ENCODE assay signal across 2 cellular contexts in genomic region chr5:177539411-177539810, GRCh38.
TF ChIP-seq lines count a peak whose summit lies in the region.

No MANE protein-coding gene starts in this region.

TF ChIP-seq in SK-N-SH treated with all-trans-retinoic acid at 6 μM for 48 hours, 23 proteins besides CTCF, POLR2A, EP300 and RAD21:
- peak; percentile 24; the same call in 1 of the 2 replicates for TF ChIP-seq ISL1 (CRISPR knock-in tag; IDR thresholded peaks at IDR 0.05)
- no peak for TF ChIP-seq TOX (CRISPR knock-in tag; IDR thresholded peaks at IDR 0.05; ENCODE audit: borderline replicate concordance)

TF ChIP-seq in SK-N-SH, 30 proteins besides CTCF, POLR2A, EP300 and RAD21:
- TF ChIP-seq JUND (IDR thresholded peaks at IDR 0.05): no peak
- TF ChIP-seq POLR2AphosphoS5 (IDR thresholded peaks at IDR 0.05; ENCODE audit: low read depth, low read length): no peak
- TF ChIP-seq YY1 (IDR thresholded peaks at IDR 0.05; ENCODE audit: low read depth): no peak
- TF ChIP-seq RFX5 (IDR thresholded peaks at IDR 0.05; ENCODE audit: low read length): no peak
- TF ChIP-seq EZH2phosphoT487 (IDR thresholded peaks at IDR 0.05; ENCODE audit: borderline replicate concordance, low read depth): no peak
- no peak for TF ChIP-seq TCF12 (IDR thresholded peaks at IDR 0.05)
- TF ChIP-seq GATA2 (CRISPR knock-in tag; IDR thresholded peaks at IDR 0.05): no peak
- TF ChIP-seq, protein P1, sequence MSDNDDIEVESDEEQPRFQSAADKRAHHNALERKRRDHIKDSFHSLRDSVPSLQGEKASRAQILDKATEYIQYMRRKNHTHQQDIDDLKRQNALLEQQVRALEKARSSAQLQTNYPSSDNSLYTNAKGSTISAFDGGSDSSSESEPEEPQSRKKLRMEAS (IDR thresholded peaks at IDR 0.05; ENCODE audit: low read depth): no peak
- no peak for TF ChIP-seq FOSL2 (IDR thresholded peaks at IDR 0.05; ENCODE audit: borderline replicate concordance, low read depth)
- no peak for TF ChIP-seq NFIC (IDR thresholded peaks at IDR 0.05; ENCODE audit: borderline replicate concordance)
- TF ChIP-seq, protein P2, sequence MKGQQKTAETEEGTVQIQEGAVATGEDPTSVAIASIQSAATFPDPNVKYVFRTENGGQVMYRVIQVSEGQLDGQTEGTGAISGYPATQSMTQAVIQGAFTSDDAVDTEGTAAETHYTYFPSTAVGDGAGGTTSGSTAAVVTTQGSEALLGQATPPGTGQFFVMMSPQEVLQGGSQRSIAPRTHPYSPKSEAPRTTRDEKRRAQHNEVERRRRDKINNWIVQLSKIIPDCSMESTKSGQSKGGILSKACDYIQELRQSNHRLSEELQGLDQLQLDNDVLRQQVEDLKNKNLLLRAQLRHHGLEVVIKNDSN (IDR thresholded peaks at IDR 0.05; ENCODE audit: borderline replicate concordance, low read depth): no peak
- TF ChIP-seq NRF1 (IDR thresholded peaks at IDR 0.05; ENCODE audit: low read depth, low read length): no peak
- no peak for TF ChIP-seq TAF1 (IDR thresholded peaks at IDR 0.05; ENCODE audit: borderline replicate concordance, low read depth, low read length)
- no peak for TF ChIP-seq CHD2 (IDR thresholded peaks at IDR 0.05; ENCODE audit: low read length, partially characterized antibody)
- TF ChIP-seq, protein P3, sequence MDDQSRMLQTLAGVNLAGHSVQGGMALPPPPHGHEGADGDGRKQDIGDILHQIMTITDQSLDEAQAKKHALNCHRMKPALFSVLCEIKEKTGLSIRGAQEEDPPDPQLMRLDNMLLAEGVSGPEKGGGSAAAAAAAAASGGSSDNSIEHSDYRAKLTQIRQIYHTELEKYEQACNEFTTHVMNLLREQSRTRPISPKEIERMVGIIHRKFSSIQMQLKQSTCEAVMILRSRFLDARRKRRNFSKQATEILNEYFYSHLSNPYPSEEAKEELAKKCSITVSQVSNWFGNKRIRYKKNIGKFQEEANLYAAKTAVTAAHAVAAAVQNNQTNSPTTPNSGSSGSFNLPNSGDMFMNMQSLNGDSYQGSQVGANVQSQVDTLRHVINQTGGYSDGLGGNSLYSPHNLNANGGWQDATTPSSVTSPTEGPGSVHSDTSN (IDR thresholded peaks at IDR 0.05): no peak
- no peak for TF ChIP-seq REST (IDR thresholded peaks at IDR 0.05; ENCODE audit: low read depth, low read length)
- no peak for TF ChIP-seq MEF2A (IDR thresholded peaks at IDR 0.05; ENCODE audit: borderline replicate concordance, low read depth)
